Comparison of ENCODE assay signal across 8 cellular contexts in genomic region chr5:122846051-122846567, GRCh38. TPM values are rescaled to one million over a fixed set of nuclear protein-coding genes. Genes with fewer than 3 reads are reported as not detected.
A peak's percentile ranks its signal among the peaks of the same experiment; 100 is the strongest.
DNase-seq lines count a peak whose midpoint lies in the region; ATAC-seq and TF ChIP-seq lines count a peak whose summit lies in the region.

No MANE protein-coding gene starts in this region.

- peak overlapping the region; percentile 83 for H3K9ac ChIP-seq in SK-N-SH

- no peak for TF ChIP-seq POLR2A in esophagus muscularis mucosa (IDR thresholded peaks at IDR 0.05; ENCODE audit: low read depth)

- peak overlapping the region; percentile 65 for H3K4me3 Mint-ChIP-seq in activated naive CD4-positive, alpha-beta T cell treated with anti-CD3 and anti-CD28 coated beads, Interleukin-2, amount 10 ng/mL, durations not matched to agents 7 days and 5 days

- TF ChIP-seq CTCF in SK-N-SH (IDR thresholded peaks at IDR 0.05), result no peak; the same call in 1 of the 2 replicates
- no peak for TF ChIP-seq CTCF in esophagus muscularis mucosa (IDR thresholded peaks at IDR 0.05)
- no peak for TF ChIP-seq CTCF in osteoblast (IDR thresholded peaks at IDR 0.05; ENCODE audit: extremely low read depth, low read depth, low read length)

- TF ChIP-seq EP300 in SK-N-SH (IDR thresholded peaks at IDR 0.05; ENCODE audit: borderline replicate concordance in 1 of 2, low read depth in 1 of 2, low read length in 1 of 2) (no peak), esophagus muscularis mucosa (IDR thresholded peaks at IDR 0.05) (no peak)

- CTCF ChIA-PET in activated naive CD4-positive, alpha-beta T cell treated with anti-CD3 and anti-CD28 coated beads, Interleukin-2, amount 10 ng/mL, durations not matched to agents 7 days and 5 days (lab: Charles Lee), result no interaction called here
- CTCF ChIA-PET in SK-N-SH (lab: Yijun Ruan, JAX), result interaction anchor here (0.8 to 1.4 kb wide), 4 partner anchors 20 to 499 kb away, joined by 3 to 4 read pairs (median 3); no protein-coding TSS in a partner anchor

- no peak for ATAC-seq in activated naive CD4-positive, alpha-beta T cell treated with anti-CD3 and anti-CD28 coated beads, Interleukin-2, amount 50 U/mL, for 72 hours
- no peak for ATAC-seq in HG03025 (IDR thresholded peaks at IDR 0.05; ENCODE audit: low FRiP score, unreplicated experiment)
- no peak for ATAC-seq in GM21423 (IDR thresholded peaks at IDR 0.05; ENCODE audit: unreplicated experiment)

- H3K4me1 Mint-ChIP-seq in activated naive CD4-positive, alpha-beta T cell treated with anti-CD3 and anti-CD28 coated beads, Interleukin-2, amount 10 ng/mL, durations not matched to agents 7 days and 5 days, result peaks cover 21% of the 10 kb centered on the region

- POLR2A ChIA-PET in SK-N-SH (lab: Yijun Ruan, JAX), result interaction anchor here (0.6 to 0.9 kb wide), 2 partner anchors 69 to 1902 kb away, joined by 3 to 4 read pairs; no protein-coding TSS in a partner anchor

- no peaks in the 10 kb centered on the region for H3K36me3 ChIP-seq in SK-N-SH (replicated peaks in 1 of 2; ENCODE audit: control insufficient read depth in 1 of 2, insufficient read depth in 2 of 2, low read length in 1 of 2)
- H3K36me3 ChIP-seq in esophagus muscularis mucosa, result no peaks in the 10 kb centered on the region
- H3K36me3 ChIP-seq in osteoblast (ENCODE audit: insufficient read depth, low read length), result no peaks in the 10 kb centered on the region

- H3K27ac Mint-ChIP-seq in activated naive CD4-positive, alpha-beta T cell treated with anti-CD3 and anti-CD28 coated beads, Interleukin-2, amount 10 ng/mL, durations not matched to agents 7 days and 5 days, result peak overlapping the region; percentile 15
- H3K27ac Mint-ChIP-seq in activated naive CD4-positive, alpha-beta T cell treated with anti-CD3 and anti-CD28 coated beads, Interleukin-2, amount 50 U/mL, for 72 hours, result peak overlapping the region in 1 of 2 donors; percentile 17

- peaks cover 5% of the 10 kb centered on the region for H3F3A ChIP-seq in SK-N-SH (replicated peaks; ENCODE audit: insufficient read depth)

- H2AFZ ChIP-seq in SK-N-SH (ENCODE audit: low read depth) (peak overlapping the region; percentile 78; the same call in 1 of the 2 replicates), osteoblast (ENCODE audit: low read length) (peak overlapping the region; percentile 39)

- peak overlapping the region; percentile 86 to 90 for H3K4me3 ChIP-seq in SK-N-SH (ENCODE audit: low read depth in 2 of 2, low read length in 1 of 2)
- H3K4me3 ChIP-seq in esophagus muscularis mucosa, result peak overlapping the region; percentile 86 to 97 (median 96)
- H3K4me3 ChIP-seq in osteoblast (ENCODE audit: insufficient read depth, low read length), result peak overlapping the region; percentile 87

- H3K4me1 ChIP-seq in SK-N-SH (ENCODE audit: control insufficient read depth in 1 of 2, insufficient read depth in 2 of 2, low read depth in 1 of 2, low read length in 1 of 2) (peaks cover 7% of the 10 kb centered on the region in 2 experiments; a peak in 3 of 4 replicates), esophagus muscularis mucosa (peaks cover 10 to 28% (median 23%) of the 10 kb centered on the region in 4 donors), osteoblast (ENCODE audit: insufficient read depth, low read length) (peaks cover 27% of the 10 kb centered on the region)

- H3K9me3 ChIP-seq in SK-N-SH (no peaks in the 10 kb centered on the region), esophagus muscularis mucosa (no peaks in the 10 kb centered on the region), osteoblast (ENCODE audit: low read depth, low read length) (no peaks in the 10 kb centered on the region)

- intact Hi-C loops in esophagus muscularis mucosa (cut with DNase I), result loop anchor here (5.0 kb wide), 1 partner anchor 191 kb away; the partner anchor contains the start of gene PPIC

- H3K27ac ChIP-seq in SK-N-SH (ENCODE audit: low read depth in 2 of 2, low read length in 1 of 2) (peak overlapping the region; percentile 79 to 93), esophagus muscularis mucosa (replicated peaks in 1 of 4) (peak overlapping the region; percentile 87 to 96 (median 92)), osteoblast (ENCODE audit: low read depth, low read length) (peak overlapping the region; percentile 72)

- H4K20me1 ChIP-seq in SK-N-SH (ENCODE audit: insufficient read depth) (no peaks in the 10 kb centered on the region), osteoblast (ENCODE audit: insufficient read depth, low read length) (peaks cover 2% of the 10 kb centered on the region)

- H3K27me3 ChIP-seq in SK-N-SH (ENCODE audit: insufficient read depth) (no peaks in the 10 kb centered on the region), esophagus muscularis mucosa (no peaks in the 10 kb centered on the region), osteoblast (ENCODE audit: insufficient read depth, low read length) (no peaks in the 10 kb centered on the region)

- no peaks in the 10 kb centered on the region for H3K9me3 Mint-ChIP-seq in activated naive CD4-positive, alpha-beta T cell treated with anti-CD3 and anti-CD28 coated beads, Interleukin-2, amount 10 ng/mL, durations not matched to agents 7 days and 5 days
- H3K9me3 Mint-ChIP-seq in activated naive CD4-positive, alpha-beta T cell treated with anti-CD3 and anti-CD28 coated beads, Interleukin-2, amount 50 U/mL, for 72 hours, result no peaks in the 10 kb centered on the region

- H3K4me2 ChIP-seq in SK-N-SH (peak overlapping the region; percentile 75), osteoblast (ENCODE audit: insufficient read depth, low read length) (peak overlapping the region; percentile 90)

- no peak for DNase-seq in activated naive CD4-positive, alpha-beta T cell treated with anti-CD3 and anti-CD28 coated beads, Interleukin-2, amount 10 ng/mL, durations not matched to agents 7 days and 5 days
- no peak for DNase-seq in activated naive CD4-positive, alpha-beta T cell treated with anti-CD3 and anti-CD28 coated beads, Interleukin-2, amount 50 U/mL, for 72 hours (ENCODE audit: low spot score in 2 of 2)
- peak; percentile 30 for DNase-seq in SK-N-SH
- DNase-seq in esophagus muscularis mucosa (ENCODE audit: extremely low spot score), result no peak
- DNase-seq in osteoblast (ENCODE audit: insufficient read length, low spot score, missing footprints), result peak; percentile 84
- no peak for DNase-seq in KG1 (lab: John Stamatoyannopoulos, UW)

- peaks cover 43% of the 10 kb centered on the region for H3K27me3 Mint-ChIP-seq in activated naive CD4-positive, alpha-beta T cell treated with anti-CD3 and anti-CD28 coated beads, Interleukin-2, amount 10 ng/mL, durations not matched to agents 7 days and 5 days

- no peak for TF ChIP-seq RAD21 in SK-N-SH (IDR thresholded peaks at IDR 0.05; ENCODE audit: low read length)

- H3K36me3 Mint-ChIP-seq in activated naive CD4-positive, alpha-beta T cell treated with anti-CD3 and anti-CD28 coated beads, Interleukin-2, amount 10 ng/mL, durations not matched to agents 7 days and 5 days, result no peaks in the 10 kb centered on the region
- no peaks in the 10 kb centered on the region for H3K36me3 Mint-ChIP-seq in activated naive CD4-positive, alpha-beta T cell treated with anti-CD3 and anti-CD28 coated beads, Interleukin-2, amount 50 U/mL, for 72 hours

- H3K79me2 ChIP-seq in SK-N-SH (ENCODE audit: insufficient read depth), result peaks cover 49% of the 10 kb centered on the region
- H3K79me2 ChIP-seq in osteoblast (ENCODE audit: insufficient read depth, low read length), result peaks cover 37% of the 10 kb centered on the region

- H3K9me2 ChIP-seq in SK-N-SH, result no peaks in the 10 kb centered on the region

- 1% methylated on average over 6 of the region's 6 CpGs for WGBS in SK-N-SH (ENCODE audit: low lambda C conversion rate)
- WGBS in esophagus muscularis mucosa, result 4% methylated on average over 6 of the region's 6 CpGs

TF ChIP-seq in SK-N-SH, 30 proteins besides CTCF, POLR2A, EP300 and RAD21:
- TF ChIP-seq MAX (IDR thresholded peaks at IDR 0.05; ENCODE audit: low read depth) (peak; percentile 9; the same call in 1 of the 2 replicates), FOSL2 (IDR thresholded peaks at IDR 0.05; ENCODE audit: borderline replicate concordance, low read depth) (peak; percentile 42; the same call in 1 of the 2 replicates), JUND (IDR thresholded peaks at IDR 0.05) (peak; percentile 36; the same call in 1 of the 2 replicates), TEAD4 (IDR thresholded peaks at IDR 0.05; ENCODE audit: borderline replicate concordance, insufficient read depth) (0 out of 2 replicates have a peak, but pooled peaks have one; percentile 0), TCF12 (IDR thresholded peaks at IDR 0.05) (peak; percentile 20; the same call in 1 of the 2 replicates), TAF1 (IDR thresholded peaks at IDR 0.05; ENCODE audit: borderline replicate concordance, low read depth, low read length) (no peak), NFIC (IDR thresholded peaks at IDR 0.05; ENCODE audit: borderline replicate concordance) (no peak)
- TF ChIP-seq, protein P1, sequence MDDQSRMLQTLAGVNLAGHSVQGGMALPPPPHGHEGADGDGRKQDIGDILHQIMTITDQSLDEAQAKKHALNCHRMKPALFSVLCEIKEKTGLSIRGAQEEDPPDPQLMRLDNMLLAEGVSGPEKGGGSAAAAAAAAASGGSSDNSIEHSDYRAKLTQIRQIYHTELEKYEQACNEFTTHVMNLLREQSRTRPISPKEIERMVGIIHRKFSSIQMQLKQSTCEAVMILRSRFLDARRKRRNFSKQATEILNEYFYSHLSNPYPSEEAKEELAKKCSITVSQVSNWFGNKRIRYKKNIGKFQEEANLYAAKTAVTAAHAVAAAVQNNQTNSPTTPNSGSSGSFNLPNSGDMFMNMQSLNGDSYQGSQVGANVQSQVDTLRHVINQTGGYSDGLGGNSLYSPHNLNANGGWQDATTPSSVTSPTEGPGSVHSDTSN (IDR thresholded peaks at IDR 0.05), result no peak

RNA-seq across cellular contexts. Expression of gene SNX24, which starts 0.7 kb away (rescaled TPM):
- 1 to 10 TPM; 1.8 to 6.4 TPM for total RNA-seq in activated naive CD4-positive, alpha-beta T cell treated with anti-CD3 and anti-CD28 coated beads, Interleukin-2, amount 50 U/mL, for 72 hours
- polyA plus RNA-seq in SK-N-SH (2012; rRNA removed), result 8.2 and 9.9 TPM in 2 replicates
- polyA plus RNA-seq in SK-N-SH (2012; cell fraction: cytosol; rRNA removed), result 13.6 and 18.0 TPM in 2 replicates
- 7.9 and 13.1 TPM in 2 replicates for polyA plus RNA-seq in SK-N-SH (2012; cell fraction: nucleus; rRNA removed)
- 10 to 100 TPM; 12.5 to 16.4 (median 13.9) TPM for total RNA-seq in esophagus muscularis mucosa
- total RNA-seq in osteoblast, result 22.7 and 26.4 TPM in 2 replicates

Comparison
In these comparisons a context has a peak if more than half of its experiments do, and no peak if none do; other contexts are left out.
1. DNase-seq: peak in SK-N-SH (single experiment) and osteoblast (single experiment); none in activated naive CD4-positive, alpha-beta T cell treated with anti-CD3 and anti-CD28 coated beads, Interleukin-2, amount 10 ng/mL, durations not matched to agents 7 days and 5 days (single experiment), activated naive CD4-positive, alpha-beta T cell treated with anti-CD3 and anti-CD28 coated beads, Interleukin-2, amount 50 U/mL, for 72 hours (0 of 2), esophagus muscularis mucosa (single experiment) and KG1 (single experiment).
2. Peak in every context shown above with its lines, with median percentiles within 50 percentile points of each other: H3K27ac ChIP-seq and H3K4me3 ChIP-seq.